6 cellular contexts compared by ENCODE assay signal in genomic region chr16:85230764-85231383, GRCh38.
DNase-seq lines count a peak whose midpoint lies in the region; ATAC-seq, FAIRE-seq and TF ChIP-seq lines count a peak whose summit lies in the region.
"Not testable (repeated sequence)": the region's sequence is repeated elsewhere in the genome, so short reads cannot be mapped to it uniquely, and the experiment has no call there.

No MANE protein-coding gene starts in this region.

- not testable (repeated sequence) for H3K27me3 Mint-ChIP-seq in HFFc6 (ENCODE audit: insufficient read depth)

- H2BK120ac ChIP-seq in H1 (replicated peaks; ENCODE audit: low read depth, low read length); neuronal stem cell (ENCODE audit: low read depth, low read length): not testable (repeated sequence)

- peaks cover 16% of the 10 kb centered on the region for H3K79me1 ChIP-seq in H1 (ENCODE audit: low read depth, low read length)
- not testable (repeated sequence) for H3K79me1 ChIP-seq in neuronal stem cell (ENCODE audit: low read depth, low read length)

- intact Hi-C loops in HepG2 (cut with micrococcal nuclease; ENCODE audit: unreplicated experiment), result not testable (repeated sequence)

- not testable (repeated sequence) for H3K9ac ChIP-seq in BLaER1 treated with 17β-estradiol and CSF1 and Interleukin-3, amounts not matched to agents 10 nM and 100 nM; H1 (replicated peaks in 1 of 4; ENCODE audit: extremely low read depth in 1 of 4, low read depth in 3 of 4, low read length in 3 of 4); HepG2 (ENCODE audit: insufficient read depth, low read depth, low read length); neuronal stem cell (ENCODE audit: low read depth, low read length, poor library complexity)

- H4K8ac ChIP-seq in H1 (ENCODE audit: extremely low read depth, insufficient read depth, low read length); neuronal stem cell (ENCODE audit: low read depth, low read length): not testable (repeated sequence)

- not testable (repeated sequence) for H3K36me3 Mint-ChIP-seq in HFFc6 (ENCODE audit: low read depth); activated naive CD4-positive, alpha-beta T cell treated with anti-CD3 and anti-CD28 coated beads, Interleukin-2, amount 50 U/mL, for 72 hours

- H4K5ac ChIP-seq in H1 (ENCODE audit: insufficient read length, low read depth, low read length), result not testable (repeated sequence)

- H2BK12ac ChIP-seq in H1 (ENCODE audit: low read depth, low read length); neuronal stem cell (ENCODE audit: low read length): not testable (repeated sequence)

- H3K27me3 ChIP-seq in BLaER1 treated with 17β-estradiol and CSF1 and Interleukin-3, amounts not matched to agents 10 nM and 100 nM, result peaks cover 0 to 12% (median 0%) of the 10 kb centered on the region in 11 experiments; a peak in 3 of 22 replicates
- H3K27me3 ChIP-seq in H1 (replicated peaks in 1 of 4; ENCODE audit: control insufficient read depth in 3 of 4, extremely low read depth in 1 of 4, insufficient read depth in 3 of 4, low read length in 3 of 4); HepG2 (ENCODE audit: control insufficient read depth in 1 of 2, insufficient read depth in 2 of 2, low read length in 2 of 2); neuronal stem cell (ENCODE audit: control insufficient read depth in 3 of 3, insufficient read depth in 3 of 3, low read depth in 1 of 3, low read length in 3 of 3): not testable (repeated sequence)

- not testable (repeated sequence) for H3K79me2 ChIP-seq in H1 (ENCODE audit: control insufficient read depth in 1 of 2, insufficient read depth in 2 of 2, low read length in 2 of 2); HepG2 (ENCODE audit: insufficient read depth, low read length)

- BruUV-seq in HepG2 (replicated peaks; lab: Mats Ljungman, UMichigan), result not testable (repeated sequence)

- H3K27ac Mint-ChIP-seq in HFFc6, result peak overlapping the region; percentile 2; the same call in 1 of the 2 replicates
- peak overlapping the region; percentile 21 to 56 for H3K27ac Mint-ChIP-seq in activated naive CD4-positive, alpha-beta T cell treated with anti-CD3 and anti-CD28 coated beads, Interleukin-2, amount 50 U/mL, for 72 hours

- not testable (repeated sequence) for TF ChIP-seq EP300 in H1 (IDR thresholded peaks at IDR 0.05; ENCODE audit: borderline replicate concordance in 1 of 2, low read depth in 2 of 2, low read length in 2 of 2); HepG2 (IDR thresholded peaks at IDR 0.05; ENCODE audit: low read depth in 2 of 2, low read length in 2 of 2); HepG2 (CRISPR knock-in tag; IDR thresholded peaks at IDR 0.05; ENCODE audit: borderline replicate concordance)

- H3K4me2 ChIP-seq in BLaER1 treated with 17β-estradiol and CSF1 and Interleukin-3, amounts not matched to agents 10 nM and 100 nM, result peak overlapping the region in 8 of 11 experiments; percentile 86 to 99 (median 94); a peak in 16 of 22 replicates
- H3K4me2 ChIP-seq in H1 (ENCODE audit: insufficient read depth in 1 of 2, low read depth in 2 of 2, low read length in 2 of 2); HepG2 (ENCODE audit: low read depth, low read length); neuronal stem cell (ENCODE audit: insufficient read depth, low read length, poor library complexity, severe bottlenecking): not testable (repeated sequence)

- not testable (repeated sequence) for H2BK15ac ChIP-seq in H1 (ENCODE audit: low read length); neuronal stem cell (ENCODE audit: low read length)

- H3K23ac ChIP-seq in H1 (ENCODE audit: insufficient read length); neuronal stem cell (ENCODE audit: low read depth, low read length, poor library complexity): not testable (repeated sequence)

- not testable (repeated sequence) for H3K4me3 Mint-ChIP-seq in HFFc6

- H3K4me1 Mint-ChIP-seq in HFFc6 (ENCODE audit: low read depth), result peaks cover 48% of the 10 kb centered on the region

- H3K4me1 ChIP-seq in BLaER1 treated with 17β-estradiol and CSF1 and Interleukin-3, amounts not matched to agents 10 nM and 100 nM, result peaks cover 55 to 100% (median 100%) of the 10 kb centered on the region in 10 experiments
- peaks cover 0 to 26% (median 15%) of the 10 kb centered on the region in 4 experiments; a peak in 6 of 7 replicates for H3K4me1 ChIP-seq in H1 (replicated peaks in 1 of 4; ENCODE audit: control insufficient read depth in 3 of 4, insufficient read depth in 4 of 4, low read length in 3 of 4)
- H3K4me1 ChIP-seq in HepG2 (ENCODE audit: insufficient read depth, low read length), result peaks cover 31% of the 10 kb centered on the region
- H3K4me1 ChIP-seq in neuronal stem cell (ENCODE audit: control insufficient read depth in 2 of 2, insufficient read depth in 1 of 2, low read depth in 1 of 2, low read length in 2 of 2), result peaks cover 23 to 31% of the 10 kb centered on the region in 2 donors

- peaks cover 0 to 33% (median 11%) of the 10 kb centered on the region in 11 experiments; a peak in 8 of 22 replicates for H4K20me1 ChIP-seq in BLaER1 treated with 17β-estradiol and CSF1 and Interleukin-3, amounts not matched to agents 10 nM and 100 nM
- not testable (repeated sequence) for H4K20me1 ChIP-seq in H1 (replicated peaks in 1 of 2; ENCODE audit: control insufficient read depth in 1 of 2, insufficient read depth in 2 of 2, low read length in 2 of 2); HepG2 (ENCODE audit: insufficient read depth, low read length)

- not testable (repeated sequence) for ATAC-seq in activated naive CD4-positive, alpha-beta T cell treated with anti-CD3 and anti-CD28 coated beads, Interleukin-2, amount 50 U/mL, for 72 hours; HepG2

- peaks cover 16% of the 10 kb centered on the region; the same call in 1 of the 2 replicates for H3K23me2 ChIP-seq in H1 (ENCODE audit: low read depth, low read length)

- H2AK5ac ChIP-seq in H1 (ENCODE audit: low read depth, low read length), result peak overlapping the region; percentile 75; the same call in 1 of the 2 replicates
- H2AK5ac ChIP-seq in neuronal stem cell (ENCODE audit: low read depth, low read length), result not testable (repeated sequence)

- POLR2A ChIA-PET in H1 (lab: Charles Lee; ENCODE audit: partially characterized antibody); HepG2 (lab: Yijun Ruan, JAX): not testable (repeated sequence)

- not testable (repeated sequence) for H3K4ac ChIP-seq in H1 (replicated peaks; ENCODE audit: insufficient read length, low read depth, low read length); neuronal stem cell (ENCODE audit: low read length)

- not testable (repeated sequence) for H2BK20ac ChIP-seq in H1 (ENCODE audit: low read length)

- H3K4me3 ChIP-seq in BLaER1 treated with 17β-estradiol and CSF1 and Interleukin-3, amounts not matched to agents 10 nM and 100 nM; H1 (ENCODE audit: extremely low read depth in 1 of 4, insufficient read depth in 2 of 4, low read depth in 3 of 4, low read length in 4 of 4); HepG2 (replicated peaks in 1 of 3; ENCODE audit: insufficient read depth in 1 of 3, low read depth in 2 of 3, low read length in 3 of 3); neuronal stem cell (ENCODE audit: low read length in 2 of 2): not testable (repeated sequence)

- H2BK5ac ChIP-seq in H1 (ENCODE audit: low read depth, low read length); neuronal stem cell (ENCODE audit: low read length): not testable (repeated sequence)

- FAIRE-seq in H1 (lab: Jason Lieb, UNC); HepG2 (lab: Jason Lieb, UNC): not testable (repeated sequence)

- CTCF ChIA-PET in H1 (lab: Charles Lee; ENCODE audit: partially characterized antibody), result interaction anchor here (1.1 to 33.8 kb wide), 3 partner anchors 10 to 58 kb away, joined by 3 to 371 read pairs (median 6); no protein-coding TSS in a partner anchor
- CTCF ChIA-PET in HepG2 (lab: Yijun Ruan, JAX; ENCODE audit: low intra/inter-chr PET ratio, low total read pairs), result not testable (repeated sequence)

- not testable (repeated sequence) for H4K91ac ChIP-seq in H1 (replicated peaks; ENCODE audit: insufficient read length, low read length); neuronal stem cell (ENCODE audit: low read depth, low read length, poor library complexity)

- H3K9me3 ChIP-seq in BLaER1 treated with 17β-estradiol and CSF1 and Interleukin-3, amounts not matched to agents 10 nM and 100 nM (replicated peaks in 1 of 11); H1 (ENCODE audit: insufficient read depth in 2 of 2, low read depth in 1 of 2, low read length in 1 of 2); HepG2 (ENCODE audit: low read length); neuronal stem cell (replicated peaks in 1 of 2; ENCODE audit: control insufficient read depth in 2 of 2, insufficient read depth in 1 of 2, low read depth in 1 of 2, low read length in 2 of 2): not testable (repeated sequence)

- DNase-seq in HFFc6; activated naive CD4-positive, alpha-beta T cell treated with anti-CD3 and anti-CD28 coated beads, Interleukin-2, amount 50 U/mL, for 72 hours (ENCODE audit: low spot score in 2 of 2); H1 (ENCODE audit: low read depth in 1 of 2, low spot score in 2 of 2); HepG2 (ENCODE audit: low spot score); neuronal stem cell (ENCODE audit: low spot score): not testable (repeated sequence)

- H3K27ac ChIP-seq in BLaER1 treated with 17β-estradiol and CSF1 and Interleukin-3, amounts not matched to agents 10 nM and 100 nM; H1 (ENCODE audit: low read depth, low read length); HepG2 (ENCODE audit: extremely low read length, insufficient read depth, low read length); neuronal stem cell (replicated peaks; ENCODE audit: low read length): not testable (repeated sequence)

- H3K18ac ChIP-seq in H1 (ENCODE audit: extremely low read depth, low read length), result not testable (repeated sequence)
- H3K18ac ChIP-seq in neuronal stem cell (ENCODE audit: low read length), result peak overlapping the region; percentile 3

- WGBS in H1 (ENCODE audit: extremely low coverage in 1 of 2, insufficient coverage in 1 of 2, insufficient read length in 1 of 2, insufficient replicate concordance in 2 of 2, low coverage in 1 of 2, low lambda C conversion rate in 2 of 2, missing lambda C conversion rate in 1 of 2), 2 experiments, result 86% methylated on average over 6 of the region's 6 CpGs; no CpG with 5 or more reads in 1 of the 2 experiments
- WGBS in HepG2 (ENCODE audit: low lambda C conversion rate), result 83% methylated on average over 6 of the region's 6 CpGs
- WGBS in neuronal stem cell (ENCODE audit: extremely low coverage in 2 of 2, insufficient read length in 2 of 2, insufficient replicate concordance in 1 of 2), 2 donors, result 100% methylated on average over 5 of the region's 6 CpGs; no CpG with 5 or more reads in 1 of the 2 donors

- not testable (repeated sequence) for H3K56ac ChIP-seq in H1 (replicated peaks; ENCODE audit: insufficient read length, low read depth, low read length)

- not testable (repeated sequence) for TF ChIP-seq CTCF in HFFc6 (IDR thresholded peaks at IDR 0.05); H1 (IDR thresholded peaks at IDR 0.05; ENCODE audit: control extremely low read depth in 1 of 3, insufficient read depth in 1 of 3, low read depth in 1 of 3, low read length in 3 of 3); HepG2 (CRISPR knock-in tag; IDR thresholded peaks at IDR 0.05)

- in situ Hi-C loops in HepG2 (cut with HindIII; ENCODE audit: extremely low pct_ligation_motif_present, low pct_unique_long_range_greater_than_20kb), result not testable (repeated sequence)

- H3K14ac ChIP-seq in H1 (ENCODE audit: insufficient read length); neuronal stem cell (ENCODE audit: low read length): not testable (repeated sequence)

- not testable (repeated sequence) for H3K36me3 ChIP-seq in BLaER1 treated with 17β-estradiol and CSF1 and Interleukin-3, amounts not matched to agents 10 nM and 100 nM; H1 (ENCODE audit: control insufficient read depth in 2 of 4, insufficient read depth in 4 of 4, low read length in 3 of 4); HepG2 (replicated peaks in 1 of 2; ENCODE audit: control insufficient read depth in 1 of 2, insufficient read depth in 2 of 2, low read length in 2 of 2); neuronal stem cell (replicated peaks in 1 of 2; ENCODE audit: control insufficient read depth in 2 of 2, insufficient read depth in 2 of 2, low read length in 2 of 2)

- H2AFZ ChIP-seq in H1 (ENCODE audit: low read length); HepG2 (ENCODE audit: low read length); neuronal stem cell (ENCODE audit: low read length): not testable (repeated sequence)

- not testable (repeated sequence) for TF ChIP-seq RAD21 in H1 (IDR thresholded peaks at IDR 0.05 in 1 of 2, conservative IDR thresholded peaks at IDR 0.05 in 1 of 2; ENCODE audit: low read depth in 2 of 2, low read length in 2 of 2); HepG2 (CRISPR knock-in tag; IDR thresholded peaks at IDR 0.05)

- not testable (repeated sequence) for H3K9me3 Mint-ChIP-seq in HFFc6; activated naive CD4-positive, alpha-beta T cell treated with anti-CD3 and anti-CD28 coated beads, Interleukin-2, amount 50 U/mL, for 72 hours

- not testable (repeated sequence) for TF ChIP-seq POLR2A in H1 (IDR thresholded peaks at IDR 0.05; ENCODE audit: control extremely low read depth in 1 of 2, low read depth in 2 of 2, low read length in 2 of 2); HepG2 (IDR thresholded peaks at IDR 0.05; ENCODE audit: insufficient read depth in 1 of 2, low read depth in 2 of 2, low read length in 2 of 2)
